ENCODE assay signal across 9 cellular contexts in the genomic region with DNA sequence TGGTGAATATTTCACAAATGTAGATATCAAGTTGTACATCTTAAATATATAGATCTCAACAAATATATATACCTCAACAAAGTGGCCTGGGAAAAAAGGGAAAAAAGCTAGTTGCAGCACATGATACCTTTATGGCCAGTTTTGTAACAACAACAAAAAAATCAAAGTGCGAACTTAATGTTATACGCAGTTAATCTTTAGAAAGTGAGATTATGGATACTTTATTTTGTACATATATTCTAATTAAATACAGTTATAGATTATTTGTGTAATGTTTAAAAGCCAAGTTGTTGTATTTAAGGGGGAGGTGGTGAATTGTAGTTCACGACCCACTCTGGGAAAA. TPM values are rescaled to one million over a fixed set of nuclear protein-coding genes. Genes with fewer than 3 reads are reported as not detected.
A peak's percentile ranks its signal among the peaks of the same experiment; 100 is the strongest.
DNase-seq lines count a peak whose midpoint lies in the region; ATAC-seq and TF ChIP-seq lines count a peak whose summit lies in the region.
"Had no signal": no experiment of that assay in that cellular context is flagged by ENCODE, and none has a peak within 500 bp of the region (broad histone marks: within the 10 kb centered on the region; RNA-seq: fewer than 3 reads in every experiment).

No MANE protein-coding gene starts in this region.

- H3K9me3 ChIP-seq in KOPT-K1 (ENCODE audit: insufficient read depth, low read length, poor library complexity, severe bottlenecking): peaks cover 35% of the 10 kb centered on the region
- no peaks in the 10 kb centered on the region for H3K9me3 ChIP-seq in colonic mucosa

- H3K4me1 Mint-ChIP-seq in natural killer cell treated with Interleukin-12 subunit alpha and Interleukin-12 subunit beta and Interleukin-15 and Interleukin-18, amount 100 ng/mL, for 72 hours (ENCODE audit: low read depth in 2 of 2): peaks cover 20 to 32% of the 10 kb centered on the region in 2 donors

- H3K27ac Mint-ChIP-seq in natural killer cell treated with Interleukin-12 subunit alpha and Interleukin-12 subunit beta and Interleukin-15 and Interleukin-18, amount 100 ng/mL, for 72 hours: no peak overlapping the region

- peaks cover 31% of the 10 kb centered on the region for H3K36me3 ChIP-seq in KOPT-K1 (ENCODE audit: insufficient read depth, low read length)
- H3K36me3 ChIP-seq in colonic mucosa: no peaks in the 10 kb centered on the region

- H3K9me3 Mint-ChIP-seq in natural killer cell treated with Interleukin-12 subunit alpha and Interleukin-12 subunit beta and Interleukin-15 and Interleukin-18, amount 100 ng/mL, for 72 hours: peaks cover 15% of the 10 kb centered on the region

- no peaks in the 10 kb centered on the region for H3K27me3 Mint-ChIP-seq in natural killer cell treated with Interleukin-12 subunit alpha and Interleukin-12 subunit beta and Interleukin-15 and Interleukin-18, amount 100 ng/mL, for 72 hours

- no peaks in the 10 kb centered on the region for H3K27me3 ChIP-seq in colonic mucosa

- TF ChIP-seq CTCF in AG10803 (conservative IDR thresholded peaks at IDR 0.05; ENCODE audit: low read length) (no peak), colonic mucosa (IDR thresholded peaks at IDR 0.05) (no peak)

- H3K9ac ChIP-seq in colonic mucosa (ENCODE audit: low read depth in 2 of 2, low read length in 2 of 2): no peak overlapping the region

- ATAC-seq in natural killer cell treated with Interleukin-12 subunit alpha and Interleukin-12 subunit beta and Interleukin-15 and Interleukin-18, amount 100 ng/mL, for 72 hours: no peak
- no peak for ATAC-seq in HG02571 (IDR thresholded peaks at IDR 0.05; ENCODE audit: unreplicated experiment)

- peak overlapping the region; percentile 84 for H3K4me3 Mint-ChIP-seq in natural killer cell treated with Interleukin-12 subunit alpha and Interleukin-12 subunit beta and Interleukin-15 and Interleukin-18, amount 100 ng/mL, for 72 hours

- H3K4me3 ChIP-seq in AG10803 (ENCODE audit: low read length) (peak overlapping the region; percentile 27), colonic mucosa (peak overlapping the region; percentile 79)

- H3K27ac ChIP-seq in KOPT-K1 (ENCODE audit: low read depth, low read length, poor library complexity, severe bottlenecking): peak overlapping the region; percentile 94
- H3K27ac ChIP-seq in colonic mucosa: no peak overlapping the region

- DNase-seq in AG10803 (ENCODE audit: low read depth) (no peak), colonic mucosa (no peak), HPDE6-E6E7 (ENCODE audit: extremely low spot score) (no peak), DMS53 (lab: John Stamatoyannopoulos, UW) (no peak)
- no peak for DNase-seq in natural killer cell treated with Interleukin-12 subunit alpha and Interleukin-12 subunit beta and Interleukin-15 and Interleukin-18, amount 100 ng/mL, for 72 hours (ENCODE audit: low spot score)
- no peak for DNase-seq in activated effector memory CD4-positive, alpha-beta T cell treated with Interleukin-2 at 50 U/mL for 16 hours

- no peaks in the 10 kb centered on the region for H3K4me1 ChIP-seq in colonic mucosa

- peaks cover 25% of the 10 kb centered on the region for H3K36me3 Mint-ChIP-seq in natural killer cell treated with Interleukin-12 subunit alpha and Interleukin-12 subunit beta and Interleukin-15 and Interleukin-18, amount 100 ng/mL, for 72 hours

- intact Hi-C loops in colonic mucosa (cut with DNase I): no loop called here

RNA-seq across cellular contexts. Expression of a gene that starts 0.4 kb away (rescaled TPM):
- total RNA-seq in colonic mucosa: 1 to 10 TPM; 4.3 to 9.9 TPM
- 10 to 100 TPM; 11.2 to 16.7 TPM for total RNA-seq in natural killer cell treated with Interleukin-12 subunit alpha and Interleukin-12 subunit beta and Interleukin-15 and Interleukin-18, amount 100 ng/mL, for 72 hours

RNA-seq across cellular contexts. Expression of a gene that starts 31.4 kb away (rescaled TPM):
- total RNA-seq in colonic mucosa: 100 to 1,000 TPM in 1 of 2 donors, 10 to 100 TPM in 1; 31.4 to 105 TPM
- total RNA-seq in natural killer cell treated with Interleukin-12 subunit alpha and Interleukin-12 subunit beta and Interleukin-15 and Interleukin-18, amount 100 ng/mL, for 72 hours: 1 to 10 TPM in 1 of 2 donors, under 1 TPM in 1; 0.19 to 1.1 TPM

RNA-seq across cellular contexts. Expression of a gene that starts 59.0 kb away (rescaled TPM):
- 10 to 100 TPM in 1 of 2 donors, not detected in 1; 29.1 TPM for total RNA-seq in colonic mucosa
- total RNA-seq in natural killer cell treated with Interleukin-12 subunit alpha and Interleukin-12 subunit beta and Interleukin-15 and Interleukin-18, amount 100 ng/mL, for 72 hours: not detected
- total RNA-seq: RPMI7951 had no signal

Comparison
In these comparisons a context has a peak if more than half of its experiments do, and no peak if none do; other contexts are left out.
1. RNA of a gene that starts 31.4 kb away (total RNA-seq): 31.4 to 105 TPM in colonic mucosa; 0.19 to 1.1 TPM in natural killer cell treated with Interleukin-12 subunit alpha and Interleukin-12 subunit beta and Interleukin-15 and Interleukin-18, amount 100 ng/mL, for 72 hours; every median in the first group is over 10 times any median in the second.